ENCODE assay signal across 8 cellular contexts in the genomic region with DNA sequence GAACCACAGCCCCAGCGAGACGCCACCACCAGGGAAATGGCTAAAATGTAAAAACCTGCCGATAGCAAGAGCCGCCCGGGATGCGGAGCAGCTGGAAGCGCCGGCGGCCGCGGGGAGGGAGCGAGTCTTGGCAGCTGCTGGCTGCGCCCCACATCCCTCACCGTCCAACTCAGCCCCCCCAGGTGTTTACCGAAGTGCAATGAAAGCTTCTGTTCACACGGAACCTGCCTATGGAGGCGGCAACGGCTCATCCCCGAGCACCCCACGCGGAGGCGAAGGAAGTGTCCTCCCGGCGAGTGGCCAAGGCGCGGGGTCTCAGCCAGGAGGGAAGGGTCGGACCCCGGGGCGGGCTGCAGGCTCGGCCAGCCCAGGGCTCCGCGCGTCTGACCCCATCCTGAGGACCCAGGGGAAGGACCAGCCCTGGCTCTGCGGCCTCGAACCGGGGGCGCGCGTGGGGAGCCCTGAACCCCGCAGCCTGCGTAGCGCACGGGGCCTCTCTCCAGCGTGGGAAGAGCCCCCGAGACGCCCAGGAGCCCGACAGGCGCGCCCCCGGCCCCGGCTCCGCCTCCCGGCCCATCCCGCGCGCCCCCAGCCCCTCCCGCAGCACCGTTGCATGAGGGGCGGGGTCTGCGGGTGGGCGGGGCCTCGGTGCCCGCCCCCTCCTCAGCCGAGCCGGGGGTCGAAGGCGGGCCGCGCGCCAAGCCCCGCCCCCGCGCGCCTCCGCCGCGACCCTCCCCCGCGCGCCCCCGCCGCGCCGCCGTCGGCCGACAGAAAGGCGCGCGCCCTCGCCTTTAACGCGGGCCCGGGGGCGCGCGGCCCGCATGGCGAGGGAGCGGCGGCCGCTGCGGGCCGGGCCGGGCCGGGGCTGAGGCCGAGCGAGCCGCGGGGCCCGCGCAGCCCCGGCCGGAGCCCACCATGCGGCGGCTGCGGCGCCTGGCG. TPM values are rescaled to one million over a fixed set of nuclear protein-coding genes. Genes with fewer than 3 reads are reported as not detected.
DNase-seq lines count a peak whose midpoint lies in the region; ATAC-seq and TF ChIP-seq lines count a peak whose summit lies in the region.

Gene DIPK1B (plus strand): TSS at position 822 of the 939 bp plus-strand sequence. CDS start 94 bp downstream, at position 916.

- H3K27ac ChIP-seq in Peyer's patch, result peak within 1 kb of the TSS in 1 of 4 donors; percentile 2
- H3K27ac ChIP-seq in neutrophil, result no peak within 1 kb of the TSS

- H3K4me3 Mint-ChIP-seq in activated T-cell treated with anti-CD3 and anti-CD28 coated beads, Interleukin-2, amount 50 U/mL, for 4 hours, result peak within 1 kb of the TSS; percentile 57

- H3K9me3 ChIP-seq in Peyer's patch (no peaks in the 10 kb centered on the region), neutrophil (no peaks in the 10 kb centered on the region)

- H3K4me1 ChIP-seq in Peyer's patch (peaks cover 0 to 12% (median 6%) of the 10 kb centered on the region in 4 donors), neutrophil (ENCODE audit: control insufficient read depth in 1 of 2, insufficient read depth in 1 of 2, low read depth in 1 of 2, low read length in 1 of 2) (peaks cover 30 to 33% of the 10 kb centered on the region in 2 experiments)

- ATAC-seq in activated T-cell treated with anti-CD3 and anti-CD28 coated beads, Interleukin-2, amount 50 U/mL, for 4 hours, result peak; percentile 37 to 57
- ATAC-seq in HG02798 (IDR thresholded peaks at IDR 0.05; ENCODE audit: poor library complexity, unreplicated experiment) (no peak), HG03565 (IDR thresholded peaks at IDR 0.05; ENCODE audit: unreplicated experiment) (no peak), GM21360 (IDR thresholded peaks at IDR 0.05; ENCODE audit: unreplicated experiment) (no peak)

- H3K27me3 ChIP-seq in Peyer's patch (peaks cover 0 to 17% of the 10 kb centered on the region in 2 donors), neutrophil (peaks cover 67% of the 10 kb centered on the region)

- H3K4me3 ChIP-seq in Peyer's patch (peak within 1 kb of the TSS in 3 of 4 donors; percentile 42 to 48 (median 47)), epithelial cell of proximal tubule (ENCODE audit: low read depth, low read length) (peak within 1 kb of the TSS; percentile 38), neutrophil (ENCODE audit: low read depth in 1 of 2, low read length in 1 of 2) (peak within 1 kb of the TSS; percentile 35 to 43)

- TF ChIP-seq CTCF in Peyer's patch (IDR thresholded peaks at IDR 0.05) (no peak), epithelial cell of proximal tubule (conservative IDR thresholded peaks at IDR 0.05; ENCODE audit: low read depth, low read length) (no peak), neutrophil (IDR thresholded peaks at IDR 0.05) (no peak)

- H3K36me3 Mint-ChIP-seq in activated T-cell treated with anti-CD3 and anti-CD28 coated beads, Interleukin-2, amount 50 U/mL, for 4 hours (ENCODE audit: insufficient read depth), result no peaks in the 10 kb centered on the region

- peaks cover 45% of the 10 kb centered on the region for H3K27me3 Mint-ChIP-seq in activated T-cell treated with anti-CD3 and anti-CD28 coated beads, Interleukin-2, amount 50 U/mL, for 4 hours (ENCODE audit: low read depth)

- no peaks in the 10 kb centered on the region for H3K36me3 ChIP-seq in Peyer's patch
- H3K36me3 ChIP-seq in neutrophil, result no peaks in the 10 kb centered on the region

- no peaks in the 10 kb centered on the region for H3K9me3 Mint-ChIP-seq in activated T-cell treated with anti-CD3 and anti-CD28 coated beads, Interleukin-2, amount 50 U/mL, for 4 hours

- DNase-seq in activated T-cell treated with anti-CD3 and anti-CD28 coated beads, Interleukin-2, amount 50 U/mL, for 4 hours, result no peak
- DNase-seq in activated T-cell treated with anti-CD3 and anti-CD28 coated beads for 4 hours (no peak), Peyer's patch (no peak), epithelial cell of proximal tubule (ENCODE audit: low read depth) (no peak)

- TF ChIP-seq POLR2A in Peyer's patch (IDR thresholded peaks at IDR 0.05), result no peak

- H3K4me1 Mint-ChIP-seq in activated T-cell treated with anti-CD3 and anti-CD28 coated beads, Interleukin-2, amount 50 U/mL, for 4 hours (ENCODE audit: low read depth), result peaks cover 5% of the 10 kb centered on the region

RNA-seq across cellular contexts. Expression of gene DIPK1B, which starts in this region (rescaled TPM):
- total RNA-seq in activated T-cell treated with anti-CD3 and anti-CD28 coated beads, Interleukin-2, amount 50 U/mL, for 4 hours, result under 1 TPM in 2 of 3 donors, not detected in 1; 0.16 to 0.18 TPM
- total RNA-seq in Peyer's patch, result 1 to 10 TPM in 3 of 4 donors, under 1 TPM in 1; 0.70 to 5.8 (median 2.6) TPM
- total RNA-seq in epithelial cell of proximal tubule, result 11.4 and 20.3 TPM in 2 replicates

Comparison
In these comparisons a context has a peak if more than half of its experiments do, and no peak if none do; other contexts are left out.
1. Peak in ATAC-seq in activated T-cell treated with anti-CD3 and anti-CD28 coated beads, Interleukin-2, amount 50 U/mL, for 4 hours; RNA of the gene not detected or under 1 TPM.